11 cellular contexts compared by ENCODE assay signal in the genomic region with DNA sequence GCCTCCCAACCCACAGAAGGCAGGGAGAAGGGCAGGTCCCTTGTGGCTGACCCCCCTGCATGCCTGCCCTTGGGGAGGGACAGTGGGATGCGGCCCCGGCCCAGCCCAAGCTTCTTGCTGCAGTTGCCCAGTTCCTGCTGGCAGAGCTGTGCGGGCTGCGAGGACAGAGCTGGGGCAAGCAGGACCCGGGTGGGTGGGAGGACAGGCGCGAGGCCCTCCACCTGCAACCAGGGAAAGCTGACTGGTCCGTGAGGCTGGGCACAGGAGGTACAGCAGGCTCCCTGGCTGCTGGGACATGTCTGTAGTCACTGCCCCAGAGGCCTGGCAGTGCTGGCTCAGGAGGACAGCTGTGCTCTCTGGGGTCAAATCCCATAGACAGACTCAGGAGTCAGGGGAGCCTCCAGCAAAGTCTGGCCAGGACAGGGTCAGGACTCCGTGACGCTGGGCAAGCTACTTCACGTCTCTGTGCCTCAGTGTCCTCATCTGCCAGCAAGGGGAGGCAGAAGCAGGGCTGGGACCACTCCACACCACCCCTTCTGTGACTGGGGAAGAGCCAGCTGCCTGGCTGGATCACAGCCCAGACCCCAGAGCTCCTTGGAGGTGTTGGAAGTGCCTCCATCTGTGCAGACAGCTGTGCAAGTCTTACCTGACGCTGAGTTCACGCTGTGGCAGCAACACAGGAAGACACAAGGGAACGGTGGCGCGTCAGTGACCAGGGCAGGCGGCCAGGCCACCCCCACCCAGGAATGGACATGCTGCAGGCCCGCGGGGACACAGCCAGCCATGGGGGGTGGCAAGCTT. TPM values are rescaled to one million over a fixed set of nuclear protein-coding genes. Genes with fewer than 3 reads are reported as not detected.
DNase-seq lines count a peak whose midpoint lies in the region; ATAC-seq and TF ChIP-seq lines count a peak whose summit lies in the region.
"Had no signal": no experiment of that assay in that cellular context is flagged by ENCODE, and none has a peak within 500 bp of the region (broad histone marks: within the 10 kb centered on the region; RNA-seq: fewer than 3 reads in every experiment).

No MANE protein-coding gene starts in this region.

- H3K36me3 ChIP-seq in RWPE2 (ENCODE audit: low read depth) (peaks cover 68% of the 10 kb centered on the region), left lung (peaks cover 0 to 69% of the 10 kb centered on the region in 2 donors), suprapubic skin (peaks cover 68% of the 10 kb centered on the region)

- H3K4me1 Mint-ChIP-seq in T-helper 2 cell treated with Interferon-gamma antibody and Interleukin-4, amounts not matched to agents 5 μg/mL and 100 μg/mL, for 36 hours (ENCODE audit: low read depth), result peaks cover 18% of the 10 kb centered on the region

- no peak for TF ChIP-seq EP300 in suprapubic skin (IDR thresholded peaks at IDR 0.05)

- H3K27me3 ChIP-seq in RWPE2 (ENCODE audit: insufficient read depth, poor library complexity, severe bottlenecking) (no peaks in the 10 kb centered on the region), left lung (no peaks in the 10 kb centered on the region), suprapubic skin (no peaks in the 10 kb centered on the region)
- H3K27me3 ChIP-seq: dorsolateral prefrontal cortex had no signal

- H3K27ac ChIP-seq in RWPE2 (ENCODE audit: poor library complexity, severe bottlenecking), result peak overlapping the region; percentile 79
- peak overlapping the region; percentile 33 to 73 for H3K27ac ChIP-seq in left lung
- peak overlapping the region; percentile 81 for H3K27ac ChIP-seq in suprapubic skin

- H3K4me3 Mint-ChIP-seq in T-helper 2 cell treated with Interferon-gamma antibody and Interleukin-4, amounts not matched to agents 5 μg/mL and 100 μg/mL, for 36 hours, result no peak overlapping the region

- H3K27me3 Mint-ChIP-seq in T-helper 2 cell treated with Interferon-gamma antibody and Interleukin-4, amounts not matched to agents 5 μg/mL and 100 μg/mL, for 36 hours (ENCODE audit: low read depth), result no peaks in the 10 kb centered on the region

- peaks cover 14% of the 10 kb centered on the region for H3K36me3 Mint-ChIP-seq in T-helper 2 cell treated with Interferon-gamma antibody and Interleukin-4, amounts not matched to agents 5 μg/mL and 100 μg/mL, for 36 hours (ENCODE audit: low read depth)

- ATAC-seq in RWPE2 (ENCODE audit: low read depth) (no peak), left lung (no peak), GM19467 (IDR thresholded peaks at IDR 0.05; ENCODE audit: unreplicated experiment) (no peak), HG02885 (IDR thresholded peaks at IDR 0.05; ENCODE audit: poor library complexity, unreplicated experiment) (no peak)

- no peaks in the 10 kb centered on the region for H3K9me3 ChIP-seq in RWPE2 (ENCODE audit: severe bottlenecking)
- H3K9me3 ChIP-seq in left lung, result no peaks in the 10 kb centered on the region
- H3K9me3 ChIP-seq in suprapubic skin, result no peaks in the 10 kb centered on the region

- no peak for TF ChIP-seq POLR2A in suprapubic skin (IDR thresholded peaks at IDR 0.05)

- H3K27ac Mint-ChIP-seq in T-helper 2 cell treated with Interferon-gamma antibody and Interleukin-4, amounts not matched to agents 5 μg/mL and 100 μg/mL, for 36 hours, result peak overlapping the region; percentile 49

- intact Hi-C loops in left lung (cut with DNase I), result no loop called here

- H3K4me3 ChIP-seq in RWPE2 (ENCODE audit: severe bottlenecking), result no peak overlapping the region
- no peak overlapping the region for H3K4me3 ChIP-seq in left lung
- no peak overlapping the region for H3K4me3 ChIP-seq in suprapubic skin
- H3K4me3 ChIP-seq: dorsolateral prefrontal cortex had no signal

- TF ChIP-seq CTCF in RWPE2 (IDR thresholded peaks at IDR 0.05; ENCODE audit: poor library complexity, severe bottlenecking), result no peak
- no peak for TF ChIP-seq CTCF in left lung (IDR thresholded peaks at IDR 0.05)
- no peak for TF ChIP-seq CTCF in suprapubic skin (IDR thresholded peaks at IDR 0.05)

- no peaks in the 10 kb centered on the region for H3K9me3 Mint-ChIP-seq in T-helper 2 cell treated with Interferon-gamma antibody and Interleukin-4, amounts not matched to agents 5 μg/mL and 100 μg/mL, for 36 hours

- 76% methylated on average over 10 of the region's 19 CpGs for WGBS in suprapubic skin

- DNase-seq in T-helper 2 cell treated with Interferon-gamma antibody and Interleukin-4, amounts not matched to agents 5 μg/mL and 100 μg/mL, for 36 hours (ENCODE audit: low spot score), result no peak
- no peak for DNase-seq in T-helper 2 cell
- DNase-seq in RWPE2 (ENCODE audit: low spot score), result peak; percentile 90
- peak in 1 of 2 donors; percentile 85 for DNase-seq in left lung
- DNase-seq in suprapubic skin (ENCODE audit: low spot score in 2 of 2), result no peak
- DNase-seq in CD1c-positive myeloid dendritic cell (ENCODE audit: extremely low spot score), result no peak
- DNase-seq: activated CD8-positive, alpha-beta memory T cell treated with anti-CD3 and anti-CD28 coated beads, Interleukin-2, amount 50 U/mL, for 4 hours; DMS79; dorsolateral prefrontal cortex had no signal

- H3K4me1 ChIP-seq in RWPE2 (ENCODE audit: insufficient read depth, poor library complexity, severe bottlenecking), result peaks cover 18% of the 10 kb centered on the region
- H3K4me1 ChIP-seq in left lung, result peaks cover 0 to 53% of the 10 kb centered on the region in 2 donors
- H3K4me1 ChIP-seq in suprapubic skin, result peaks cover 36% of the 10 kb centered on the region

RNA-seq across cellular contexts. Expression of a gene that starts 13.0 kb away (rescaled TPM):
- total RNA-seq in left lung, result 10 to 100 TPM; 26.7 to 31.6 TPM
- total RNA-seq in suprapubic skin, result 10 to 100 TPM; 32.3 to 80.1 (median 52.5) TPM

RNA-seq across cellular contexts. Expression of a gene that starts 26.5 kb away (rescaled TPM):
- total RNA-seq in left lung (10 to 100 TPM; 16.4 to 16.9 TPM), suprapubic skin (10 to 100 TPM; 17.7 to 32.4 (median 24.3) TPM)

RNA-seq across cellular contexts. Expression of a gene that starts 36.2 kb away (rescaled TPM):
- total RNA-seq in left lung (1 to 10 TPM; 4.6 to 6.0 TPM), suprapubic skin (10 to 100 TPM in 2 of 4 donors, 1 to 10 TPM in 2; 7.2 to 15.8 (median 9.6) TPM)

RNA-seq across cellular contexts. Expression of a gene that starts 37.7 kb away (rescaled TPM):
- total RNA-seq in left lung (10 to 100 TPM; 49.8 to 53.7 TPM), suprapubic skin (10 to 100 TPM; 70.7 to 93.0 (median 83.9) TPM)

RNA-seq across cellular contexts. Expression of a gene that starts 48.3 kb away (rescaled TPM):
- total RNA-seq in left lung (10 to 100 TPM; 39.9 to 59.5 TPM), suprapubic skin (10 to 100 TPM; 36.4 to 62.0 (median 53.7) TPM)
